In the genomic region with DNA sequence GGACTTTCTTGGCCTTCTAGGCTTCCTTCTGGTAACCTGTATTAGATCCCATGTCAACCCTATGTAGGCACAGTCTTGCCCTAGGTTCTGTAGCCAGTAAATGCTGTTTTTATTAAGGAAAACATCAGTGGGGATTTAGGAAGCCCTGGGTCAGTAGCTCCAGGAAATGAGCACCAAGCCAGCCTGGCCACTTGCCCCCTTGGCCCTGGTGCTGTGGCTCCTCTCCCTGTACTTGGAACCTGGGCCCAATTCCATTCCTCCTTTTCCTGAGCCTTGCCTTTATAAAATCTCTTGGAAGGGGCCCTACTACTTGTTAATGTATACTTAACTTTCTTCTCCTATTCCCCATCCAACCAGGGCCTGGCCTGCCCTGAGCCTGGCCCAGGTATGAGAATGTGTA, we compare ENCODE assay signal across 14 cellular contexts.
DNase-seq lines count a peak whose midpoint lies in the region; ATAC-seq and TF ChIP-seq lines count a peak whose summit lies in the region.
"Had no signal": no experiment of that assay in that cellular context is flagged by ENCODE, and none has a peak within 500 bp of the region (broad histone marks: within the 10 kb centered on the region; RNA-seq: fewer than 3 reads in every experiment).

No MANE protein-coding gene starts in this region.

- no peaks in the 10 kb centered on the region for H3K9me3 Mint-ChIP-seq in dendritic cell treated with granulocyte-macrophage colony-stimulating factor and Interleukin-4, amounts not matched to agents 40 ng/mL and 50 ng/mL, for 4 days
- no peaks in the 10 kb centered on the region for H3K9me3 Mint-ChIP-seq in chondrocyte (ENCODE audit: low read depth)

- H4K20me1 ChIP-seq in OCI-LY3 (ENCODE audit: insufficient read depth, low read length) = no peaks in the 10 kb centered on the region

- no peaks in the 10 kb centered on the region for H3K9me3 ChIP-seq in heart right ventricle
- H3K9me3 ChIP-seq in OCI-LY3 (ENCODE audit: insufficient read depth, low read length) = no peaks in the 10 kb centered on the region
- no peaks in the 10 kb centered on the region for H3K9me3 ChIP-seq in thyroid gland
- H3K9me3 ChIP-seq: A549, BE2C had no signal

- intact Hi-C loops in Right ventricle myocardium superior (cut with DNase I) (no loop called here), heart right ventricle (cut with DNase I) (no loop called here), thyroid gland (cut with DNase I) (no loop called here)
- intact Hi-C loops in dendritic cell treated with granulocyte-macrophage colony-stimulating factor and Interleukin-4, amounts not matched to agents 40 ng/mL and 50 ng/mL, for 4 days (cut with micrococcal nuclease) = no loop called here

- H3K4me3 ChIP-seq in heart right ventricle (no peak overlapping the region), OCI-LY3 (ENCODE audit: low read length) (no peak overlapping the region), thyroid gland (replicated peaks in 1 of 3) (no peak overlapping the region)
- H3K4me3 ChIP-seq: A549, GM23248 had no signal

- no peaks in the 10 kb centered on the region for H3K79me2 ChIP-seq in OCI-LY3 (ENCODE audit: low read length)

- H3K4me1 Mint-ChIP-seq in dendritic cell treated with granulocyte-macrophage colony-stimulating factor and Interleukin-4, amounts not matched to agents 40 ng/mL and 50 ng/mL, for 4 days (ENCODE audit: low read depth) = peaks cover 40% of the 10 kb centered on the region
- H3K4me1 Mint-ChIP-seq in chondrocyte (ENCODE audit: low read depth) = peaks cover 25% of the 10 kb centered on the region

- H3K27ac ChIP-seq in heart right ventricle (no peak overlapping the region), OCI-LY3 (ENCODE audit: low read length) (no peak overlapping the region), thyroid gland (peak overlapping the region in 2 of 3 donors; percentile 38 to 55)
- H3K27ac ChIP-seq: A549, C4-2B, GM23248 had no signal

- H3K27me3 Mint-ChIP-seq in dendritic cell treated with granulocyte-macrophage colony-stimulating factor and Interleukin-4, amounts not matched to agents 40 ng/mL and 50 ng/mL, for 4 days = no peaks in the 10 kb centered on the region
- no peaks in the 10 kb centered on the region for H3K27me3 Mint-ChIP-seq in chondrocyte (ENCODE audit: low read depth)
- H3K27me3 Mint-ChIP-seq: CD4-positive, alpha-beta memory T cell had no signal

- H3K36me3 ChIP-seq in heart right ventricle (no peaks in the 10 kb centered on the region), OCI-LY3 (replicated peaks; ENCODE audit: low read depth, low read length) (no peaks in the 10 kb centered on the region), thyroid gland (no peaks in the 10 kb centered on the region)
- H3K36me3 ChIP-seq: BE2C had no signal

- TF ChIP-seq CTCF in heart right ventricle (IDR thresholded peaks at IDR 0.05) (no peak), OCI-LY3 (IDR thresholded peaks at IDR 0.05; ENCODE audit: low read depth, low read length) (no peak), thyroid gland (IDR thresholded peaks at IDR 0.05) (no peak), chondrocyte (IDR thresholded peaks at IDR 0.05) (no peak)

- ATAC-seq in Right ventricle myocardium superior (ENCODE audit: poor library complexity) (no peak), heart right ventricle (no peak), HG03469 (IDR thresholded peaks at IDR 0.05; ENCODE audit: unreplicated experiment) (no peak)
- ATAC-seq: A549, HCT116 had no signal

- H3K36me3 Mint-ChIP-seq in dendritic cell treated with granulocyte-macrophage colony-stimulating factor and Interleukin-4, amounts not matched to agents 40 ng/mL and 50 ng/mL, for 4 days (ENCODE audit: low read depth) = no peaks in the 10 kb centered on the region
- H3K36me3 Mint-ChIP-seq in chondrocyte (ENCODE audit: low read depth) = no peaks in the 10 kb centered on the region
- H3K36me3 Mint-ChIP-seq: CD4-positive, alpha-beta memory T cell had no signal

- H3K9ac ChIP-seq in OCI-LY3 (ENCODE audit: low read length) = no peak overlapping the region
- H3K9ac ChIP-seq: GM23248 had no signal

- no peak for TF ChIP-seq POLR2A in thyroid gland (IDR thresholded peaks at IDR 0.05)

- H3K4me1 ChIP-seq in heart right ventricle = peaks cover 0 to 16% (median 4%) of the 10 kb centered on the region in 9 donors
- peaks cover 41% of the 10 kb centered on the region for H3K4me1 ChIP-seq in OCI-LY3 (ENCODE audit: low read length)
- peaks cover 11 to 30% of the 10 kb centered on the region in 2 donors for H3K4me1 ChIP-seq in thyroid gland
- H3K4me1 ChIP-seq: A549, BE2C had no signal

- peak overlapping the region; percentile 13 for H3K27ac Mint-ChIP-seq in dendritic cell treated with granulocyte-macrophage colony-stimulating factor and Interleukin-4, amounts not matched to agents 40 ng/mL and 50 ng/mL, for 4 days
- H3K27ac Mint-ChIP-seq in chondrocyte (ENCODE audit: unreplicated experiment) = no peak overlapping the region

- DNase-seq in Right ventricle myocardium superior (peak; percentile 56), heart right ventricle (no peak), thyroid gland (no peak), chondrocyte (ENCODE audit: low spot score) (no peak)
- DNase-seq: BE2C; CD4-positive, alpha-beta memory T cell; DMS79; GM23248 had no signal

- H3K4me2 ChIP-seq in OCI-LY3 (ENCODE audit: low read length) = 0 out of 2 replicates have a peak overlapping the region, but pooled peaks have one; percentile 4
- H3K4me2 ChIP-seq: A549 had no signal

- H3K27me3 ChIP-seq in heart right ventricle = no peaks in the 10 kb centered on the region
- H3K27me3 ChIP-seq in OCI-LY3 (ENCODE audit: low read depth, low read length) = no peaks in the 10 kb centered on the region
- no peaks in the 10 kb centered on the region for H3K27me3 ChIP-seq in thyroid gland
- H3K27me3 ChIP-seq: BE2C had no signal

- H3K4me3 Mint-ChIP-seq in dendritic cell treated with granulocyte-macrophage colony-stimulating factor and Interleukin-4, amounts not matched to agents 40 ng/mL and 50 ng/mL, for 4 days = no peak overlapping the region
- no peak overlapping the region for H3K4me3 Mint-ChIP-seq in chondrocyte (ENCODE audit: unreplicated experiment)
- H3K4me3 Mint-ChIP-seq: CD4-positive, alpha-beta memory T cell had no signal

- H2AFZ ChIP-seq in OCI-LY3 (ENCODE audit: low read depth, low read length) = no peak overlapping the region
- H2AFZ ChIP-seq: GM23248 had no signal

Comparison
In these comparisons a context has a peak if more than half of its experiments do, and no peak if none do; other contexts are left out.
1. H3K27ac ChIP-seq: peak in thyroid gland (2 of 3); none in heart right ventricle (0 of 10) and OCI-LY3 (single experiment).